In genomic region chr15:70252056-70252935, GRCh38 we compare ENCODE assay signal across 12 cellular contexts.
DNase-seq lines count a peak whose midpoint lies in the region; ATAC-seq, FAIRE-seq and TF ChIP-seq lines count a peak whose summit lies in the region.
"Had no signal": no experiment of that assay in that cellular context is flagged by ENCODE, and none has a peak within 500 bp of the region (broad histone marks: within the 10 kb centered on the region; RNA-seq: fewer than 3 reads in every experiment).

No MANE protein-coding gene starts in this region.

- H2AFZ ChIP-seq in H1 (ENCODE audit: low read length) = no peak overlapping the region

- peaks cover 15 to 28% of the 10 kb centered on the region in 2 donors for H3K27me3 Mint-ChIP-seq in natural killer cell treated with Interleukin-12 subunit alpha and Interleukin-12 subunit beta and Interleukin-15 and Interleukin-18, amount 100 ng/mL, for 72 hours
- peaks cover 40 to 61% of the 10 kb centered on the region in 2 donors for H3K27me3 Mint-ChIP-seq in natural killer cell (ENCODE audit: low read depth in 2 of 2)

- H3K4me3 ChIP-seq in H1 (ENCODE audit: extremely low read depth in 1 of 4, insufficient read depth in 2 of 4, low read depth in 3 of 4, low read length in 4 of 4) = no peak overlapping the region
- H3K4me3 ChIP-seq: adrenal gland had no signal

- H2BK20ac ChIP-seq in H1 (ENCODE audit: low read length) = no peak overlapping the region

- no peak overlapping the region for H3K27ac Mint-ChIP-seq in natural killer cell treated with Interleukin-12 subunit alpha and Interleukin-12 subunit beta and Interleukin-15 and Interleukin-18, amount 100 ng/mL, for 72 hours
- no peak overlapping the region for H3K27ac Mint-ChIP-seq in natural killer cell

- WGBS in H1 (ENCODE audit: extremely low coverage in 1 of 2, insufficient coverage in 1 of 2, insufficient read length in 1 of 2, insufficient replicate concordance in 2 of 2, low coverage in 1 of 2, low lambda C conversion rate in 2 of 2, missing lambda C conversion rate in 1 of 2), 2 experiments = 92% methylated on average over 21 of the region's 21 CpGs; no CpG with 5 or more reads in 1 of the 2 experiments

- peak; percentile 54 for DNase-seq in natural killer cell treated with Interleukin-12 subunit alpha and Interleukin-12 subunit beta and Interleukin-15 and Interleukin-18, amount 100 ng/mL, for 72 hours (ENCODE audit: low spot score)
- no peak for DNase-seq in natural killer cell
- DNase-seq in NCI-H2196 treated with DMSO at 0.1 percent for 48 hours (lab: John Stamatoyannopoulos, UW; ENCODE audit: unreplicated experiment) = peak; percentile 26
- DNase-seq in H1 (ENCODE audit: low read depth in 1 of 2, low spot score in 2 of 2) = no peak
- DNase-seq in dedifferentiated amniotic fluid mesenchymal stem cell (ENCODE audit: extremely low spot score) = no peak
- DNase-seq in activated CD4-positive, alpha-beta T cell treated with anti-CD3 and anti-CD28 coated beads for 1 hour = no peak
- no peak for DNase-seq in D721Med (ENCODE audit: insufficient read length, low spot score)
- DNase-seq: activated CD4-positive, CD25-positive, alpha-beta regulatory T cell; GDM1 had no signal

- CTCF ChIA-PET in H1 (lab: Charles Lee; ENCODE audit: partially characterized antibody) = interaction anchor here (0.6 to 1.8 kb wide), 9 partner anchors 11 to 322 kb away, joined by 3 to 5 read pairs (median 3); no protein-coding TSS in a partner anchor

- intact Hi-C loops in natural killer cell (cut with micrococcal nuclease) = no loop called here

- no peak overlapping the region for H2BK15ac ChIP-seq in H1 (ENCODE audit: low read length)

- H2BK12ac ChIP-seq in H1 (ENCODE audit: low read depth, low read length) = no peak overlapping the region

- H3K23ac ChIP-seq in H1 (ENCODE audit: insufficient read length) = no peak overlapping the region

- H3K4me3 Mint-ChIP-seq in natural killer cell treated with Interleukin-12 subunit alpha and Interleukin-12 subunit beta and Interleukin-15 and Interleukin-18, amount 100 ng/mL, for 72 hours = no peak overlapping the region
- H3K4me3 Mint-ChIP-seq in natural killer cell = no peak overlapping the region
- H3K4me3 Mint-ChIP-seq: mesothelial cell of epicardium had no signal

- H2AK5ac ChIP-seq in H1 (ENCODE audit: low read depth, low read length) = no peak overlapping the region

- FAIRE-seq in H1 (lab: Jason Lieb, UNC) (no peak), D721Med (lab: Jason Lieb, UNC) (no peak)

- peaks cover 0 to 2% (median 0%) of the 10 kb centered on the region in 4 experiments; a peak in 2 of 7 replicates for H3K27me3 ChIP-seq in H1 (replicated peaks in 1 of 4; ENCODE audit: control insufficient read depth in 3 of 4, extremely low read depth in 1 of 4, insufficient read depth in 3 of 4, low read length in 3 of 4)
- H3K27me3 ChIP-seq: adrenal gland had no signal

- no peaks in the 10 kb centered on the region for H3K9me3 Mint-ChIP-seq in natural killer cell treated with Interleukin-12 subunit alpha and Interleukin-12 subunit beta and Interleukin-15 and Interleukin-18, amount 100 ng/mL, for 72 hours
- H3K9me3 Mint-ChIP-seq in natural killer cell = no peaks in the 10 kb centered on the region
- H3K9me3 Mint-ChIP-seq: mesothelial cell of epicardium had no signal

- ATAC-seq in natural killer cell treated with Interleukin-12 subunit alpha and Interleukin-12 subunit beta and Interleukin-15 and Interleukin-18, amount 100 ng/mL, for 72 hours = no peak
- ATAC-seq in natural killer cell (no peak), HG03108 (IDR thresholded peaks at IDR 0.05; ENCODE audit: unreplicated experiment) (no peak)

- peaks cover 4 to 7% of the 10 kb centered on the region in 2 donors for H3K4me1 Mint-ChIP-seq in natural killer cell treated with Interleukin-12 subunit alpha and Interleukin-12 subunit beta and Interleukin-15 and Interleukin-18, amount 100 ng/mL, for 72 hours (ENCODE audit: low read depth in 2 of 2)
- peaks cover 25 to 27% of the 10 kb centered on the region in 2 donors for H3K4me1 Mint-ChIP-seq in natural killer cell

- TF ChIP-seq CTCF in natural killer cell (IDR thresholded peaks at IDR 0.05) (no peak), H1 (IDR thresholded peaks at IDR 0.05; ENCODE audit: control extremely low read depth in 1 of 3, insufficient read depth in 1 of 3, low read depth in 1 of 3, low read length in 3 of 3) (no peak), D721Med (IDR thresholded peaks at IDR 0.05; ENCODE audit: insufficient read depth, missing control alignments) (no peak)

- H4K20me1 ChIP-seq in H1 (replicated peaks in 1 of 2; ENCODE audit: control insufficient read depth in 1 of 2, insufficient read depth in 2 of 2, low read length in 2 of 2) = no peaks in the 10 kb centered on the region

- H3K18ac ChIP-seq in H1 (ENCODE audit: extremely low read depth, low read length) = no peak overlapping the region

- H2BK5ac ChIP-seq in H1 (ENCODE audit: low read depth, low read length) = no peak overlapping the region

- H3K56ac ChIP-seq in H1 (replicated peaks; ENCODE audit: insufficient read length, low read depth, low read length) = no peak overlapping the region

- no peaks in the 10 kb centered on the region for H3K36me3 ChIP-seq in H1 (ENCODE audit: control insufficient read depth in 2 of 4, insufficient read depth in 4 of 4, low read length in 3 of 4)
- H3K36me3 ChIP-seq: adrenal gland had no signal

- POLR2A ChIA-PET in H1 (lab: Charles Lee; ENCODE audit: partially characterized antibody) = interaction anchor here (1.9 kb wide), 1 partner anchor 152 kb away, joined by 5 read pairs; no protein-coding TSS in a partner anchor

- no peaks in the 10 kb centered on the region for H3K79me2 ChIP-seq in H1 (ENCODE audit: control insufficient read depth in 1 of 2, insufficient read depth in 2 of 2, low read length in 2 of 2)

- no peak overlapping the region for H4K5ac ChIP-seq in H1 (ENCODE audit: insufficient read length, low read depth, low read length)

- no peak overlapping the region for H3K9ac ChIP-seq in H1 (replicated peaks in 1 of 4; ENCODE audit: extremely low read depth in 1 of 4, low read depth in 3 of 4, low read length in 3 of 4)

- no peaks in the 10 kb centered on the region for H3K23me2 ChIP-seq in H1 (ENCODE audit: low read depth, low read length)

- TF ChIP-seq POLR2A in H1 (IDR thresholded peaks at IDR 0.05; ENCODE audit: control extremely low read depth in 1 of 2, low read depth in 2 of 2, low read length in 2 of 2) = no peak

- no peak overlapping the region for H3K4ac ChIP-seq in H1 (replicated peaks; ENCODE audit: insufficient read length, low read depth, low read length)

- H3K4me2 ChIP-seq in H1 (ENCODE audit: insufficient read depth in 1 of 2, low read depth in 2 of 2, low read length in 2 of 2) = no peak overlapping the region

- no peak for TF ChIP-seq RAD21 in H1 (IDR thresholded peaks at IDR 0.05 in 1 of 2, conservative IDR thresholded peaks at IDR 0.05 in 1 of 2; ENCODE audit: low read depth in 2 of 2, low read length in 2 of 2)

- peaks cover 8 to 12% (median 9%) of the 10 kb centered on the region in 4 experiments for H3K4me1 ChIP-seq in H1 (replicated peaks in 1 of 4; ENCODE audit: control insufficient read depth in 3 of 4, insufficient read depth in 4 of 4, low read length in 3 of 4)

- TF ChIP-seq EP300 in H1 (IDR thresholded peaks at IDR 0.05; ENCODE audit: borderline replicate concordance in 1 of 2, low read depth in 2 of 2, low read length in 2 of 2) = no peak

- no peak overlapping the region for H2BK120ac ChIP-seq in H1 (replicated peaks; ENCODE audit: low read depth, low read length)

- H3K79me1 ChIP-seq in H1 (ENCODE audit: low read depth, low read length) = no peaks in the 10 kb centered on the region

- H3K36me3 Mint-ChIP-seq in natural killer cell treated with Interleukin-12 subunit alpha and Interleukin-12 subunit beta and Interleukin-15 and Interleukin-18, amount 100 ng/mL, for 72 hours = no peaks in the 10 kb centered on the region
- no peaks in the 10 kb centered on the region for H3K36me3 Mint-ChIP-seq in natural killer cell
- H3K36me3 Mint-ChIP-seq: mesothelial cell of epicardium had no signal

- H4K8ac ChIP-seq in H1 (ENCODE audit: extremely low read depth, insufficient read depth, low read length) = 0 out of 2 replicates have a peak overlapping the region, but pooled peaks have one; percentile 8

- H3K9me3 ChIP-seq in H1 (ENCODE audit: insufficient read depth in 2 of 2, low read depth in 1 of 2, low read length in 1 of 2) = no peaks in the 10 kb centered on the region
- H3K9me3 ChIP-seq: adrenal gland had no signal

- no peak overlapping the region for H3K14ac ChIP-seq in H1 (ENCODE audit: insufficient read length)

- no peak overlapping the region for H3K27ac ChIP-seq in H1 (ENCODE audit: low read depth, low read length)
- H3K27ac ChIP-seq: adrenal gland had no signal

- H4K91ac ChIP-seq in H1 (replicated peaks; ENCODE audit: insufficient read length, low read length) = no peak overlapping the region

TF ChIP-seq in H1, 55 proteins besides CTCF, POLR2A, EP300 and RAD21:
- no peak for TF ChIP-seq KDM1A (IDR thresholded peaks at IDR 0.05; ENCODE audit: borderline replicate concordance, low read length)
- TF ChIP-seq YY1 (IDR thresholded peaks at IDR 0.05; ENCODE audit: low read depth, low read length) = no peak
- TF ChIP-seq KDM5A (IDR thresholded peaks at IDR 0.05; ENCODE audit: low read length) = no peak
- TF ChIP-seq CHD2 (IDR thresholded peaks at IDR 0.05; ENCODE audit: low read length) = no peak
- TF ChIP-seq BRCA1 (IDR thresholded peaks at IDR 0.05; ENCODE audit: low read depth, low read length) = no peak
- no peak for TF ChIP-seq EGR1 (IDR thresholded peaks at IDR 0.05; ENCODE audit: borderline replicate concordance, low read depth, low read length)
- TF ChIP-seq POU5F1 (IDR thresholded peaks at IDR 0.05; ENCODE audit: low read depth, low read length) = no peak
- no peak for TF ChIP-seq TAF1 (IDR thresholded peaks at IDR 0.05; ENCODE audit: low read depth, low read length)
- TF ChIP-seq CTBP2 (IDR thresholded peaks at IDR 0.05; ENCODE audit: borderline replicate concordance, insufficient read depth, insufficient read length, low read length) = no peak
- no peak for TF ChIP-seq SP2 (IDR thresholded peaks at IDR 0.05; ENCODE audit: low read length)
TF ChIP-seq in H1: peak in this region for 0.

Comparison
In these comparisons a context has a peak if more than half of its experiments do, and no peak if none do; other contexts are left out.
1. DNase-seq: peak in natural killer cell treated with Interleukin-12 subunit alpha and Interleukin-12 subunit beta and Interleukin-15 and Interleukin-18, amount 100 ng/mL, for 72 hours (single experiment) and NCI-H2196 treated with DMSO at 0.1 percent for 48 hours (single experiment); none in natural killer cell (single experiment), H1 (0 of 2), dedifferentiated amniotic fluid mesenchymal stem cell (single experiment), activated CD4-positive, alpha-beta T cell treated with anti-CD3 and anti-CD28 coated beads for 1 hour (single experiment) and D721Med (single experiment).